23 cellular contexts compared by ENCODE assay signal in genomic region chr4:3391422-3391821, GRCh38. TPM values are rescaled to one million over a fixed set of nuclear protein-coding genes. Genes with fewer than 3 reads are reported as not detected.
DNase-seq lines count a peak whose midpoint lies in the region; ATAC-seq and TF ChIP-seq lines count a peak whose summit lies in the region.
"Had no signal": no experiment of that assay in that cellular context is flagged by ENCODE, and none has a peak within 500 bp of the region (broad histone marks: within the 10 kb centered on the region; RNA-seq: fewer than 3 reads in every experiment).

No MANE protein-coding gene starts in this region.

- no peak for TF ChIP-seq CTCF in left ventricle myocardium inferior (IDR thresholded peaks at IDR 0.05; ENCODE audit: borderline replicate concordance)
- TF ChIP-seq CTCF in OCI-LY3 (IDR thresholded peaks at IDR 0.05; ENCODE audit: low read depth, low read length) = no peak
- TF ChIP-seq CTCF in neural progenitor cell (IDR thresholded peaks at IDR 0.05) = no peak

- H3K4me3 ChIP-seq in left ventricle myocardium inferior = no peak overlapping the region
- peak overlapping the region; percentile 80 for H3K4me3 ChIP-seq in OCI-LY3 (ENCODE audit: low read length)
- H3K4me3 ChIP-seq in neural progenitor cell = no peak overlapping the region

- no peaks in the 10 kb centered on the region for H3K27me3 ChIP-seq in left ventricle myocardium inferior (ENCODE audit: low read depth)
- no peaks in the 10 kb centered on the region for H3K27me3 ChIP-seq in OCI-LY3 (ENCODE audit: low read depth, low read length)
- no peaks in the 10 kb centered on the region for H3K27me3 ChIP-seq in neural progenitor cell

- H3K79me2 ChIP-seq in OCI-LY3 (ENCODE audit: low read length) = peaks cover 64% of the 10 kb centered on the region
- no peaks in the 10 kb centered on the region for H3K79me2 ChIP-seq in neural progenitor cell (ENCODE audit: low read depth)

- H3K27me3 Mint-ChIP-seq in neural progenitor cell (ENCODE audit: insufficient read depth, low read depth) = peaks cover 7% of the 10 kb centered on the region

- H3K4me1 Mint-ChIP-seq in neural progenitor cell = peaks cover 56% of the 10 kb centered on the region
- H3K4me1 Mint-ChIP-seq: CD8-positive, alpha-beta memory T cell had no signal

- H3K9me3 ChIP-seq in left ventricle myocardium inferior (replicated peaks) (peaks cover 7% of the 10 kb centered on the region), OCI-LY3 (ENCODE audit: insufficient read depth, low read length) (no peaks in the 10 kb centered on the region), neural progenitor cell (ENCODE audit: low read depth) (no peaks in the 10 kb centered on the region)
- H3K9me3 ChIP-seq: SK-N-SH had no signal

- H3K36me3 Mint-ChIP-seq in neural progenitor cell = peaks cover 7% of the 10 kb centered on the region
- H3K36me3 Mint-ChIP-seq: CD8-positive, alpha-beta memory T cell had no signal

- ATAC-seq in Right ventricle myocardium inferior (no peak), HG03432 (IDR thresholded peaks at IDR 0.05; ENCODE audit: unreplicated experiment) (no peak)

- no peak overlapping the region for H3K27ac ChIP-seq in left ventricle myocardium inferior (replicated peaks)
- peak overlapping the region; percentile 97 for H3K27ac ChIP-seq in OCI-LY3 (ENCODE audit: low read length)
- H3K27ac ChIP-seq in neural progenitor cell = no peak overlapping the region
- H3K27ac ChIP-seq: 22Rv1, C4-2B had no signal

- H3K36me3 ChIP-seq in left ventricle myocardium inferior (no peaks in the 10 kb centered on the region), OCI-LY3 (replicated peaks; ENCODE audit: low read depth, low read length) (peaks cover 18% of the 10 kb centered on the region), neural progenitor cell (no peaks in the 10 kb centered on the region)

- intact Hi-C loops in Right ventricle myocardium inferior (cut with DNase I) = no loop called here
- intact Hi-C loops in left ventricle myocardium inferior (cut with micrococcal nuclease) = no loop called here

- peaks cover 11% of the 10 kb centered on the region for H3F3A ChIP-seq in neural progenitor cell (ENCODE audit: low read depth)

- H3K27ac Mint-ChIP-seq in neural progenitor cell = no peak overlapping the region

- no peaks in the 10 kb centered on the region for H3K9me3 Mint-ChIP-seq in neural progenitor cell

- peak; percentile 7 for DNase-seq in Right ventricle myocardium inferior (ENCODE audit: missing footprints)
- DNase-seq in left ventricle myocardium inferior = no peak
- DNase-seq in glomerular visceral epithelial cell (ENCODE audit: extremely low spot score) = peak; percentile 66
- no peak for DNase-seq in neural progenitor cell (ENCODE audit: low spot score)
- no peak for DNase-seq in NAMALWA (ENCODE audit: low spot score)
- DNase-seq in stimulated activated CD4-positive, alpha-beta T cell treated with anti-CD3 and anti-CD28 coated beads, Interleukin-12 subunit alpha, Interleukin-12 subunit beta, amount 100 ng/mL, for 4 hours = no peak
- DNase-seq: Calu3; CD8-positive, alpha-beta memory T cell; EL; GF-D8; KG1; NCI-H1105; NCI-H2081 treated with DMSO at 0.1 percent for 48 hours; NCI-H2171 treated with DMSO at 0.1 percent for 48 hours; NCI-H524 treated with DMSO at 0.1 percent for 48 hours; OCI-M1; SHP77; SK-N-SH had no signal

- H3K4me1 ChIP-seq in left ventricle myocardium inferior = peaks cover 27% of the 10 kb centered on the region
- peaks cover 57% of the 10 kb centered on the region for H3K4me1 ChIP-seq in OCI-LY3 (ENCODE audit: low read length)
- peaks cover 62% of the 10 kb centered on the region for H3K4me1 ChIP-seq in neural progenitor cell

- H3K4me3 Mint-ChIP-seq in neural progenitor cell = no peak overlapping the region
- H3K4me3 Mint-ChIP-seq: CD8-positive, alpha-beta memory T cell had no signal

- peak overlapping the region; percentile 97 for H3K4me2 ChIP-seq in OCI-LY3 (ENCODE audit: low read length)
- peak overlapping the region; percentile 59 for H3K4me2 ChIP-seq in neural progenitor cell
- H3K4me2 ChIP-seq: SK-N-SH had no signal

- peak overlapping the region; percentile 91 for H3K9ac ChIP-seq in OCI-LY3 (ENCODE audit: low read length)
- H3K9ac ChIP-seq in neural progenitor cell = peak overlapping the region; percentile 3
- H3K9ac ChIP-seq: SK-N-SH had no signal

- no peaks in the 10 kb centered on the region for H4K20me1 ChIP-seq in OCI-LY3 (ENCODE audit: insufficient read depth, low read length)
- H4K20me1 ChIP-seq in neural progenitor cell (ENCODE audit: low read depth) = peaks cover 56% of the 10 kb centered on the region

- H2AFZ ChIP-seq in OCI-LY3 (ENCODE audit: low read depth, low read length) = no peak overlapping the region
- H2AFZ ChIP-seq in neural progenitor cell (replicated peaks) = no peak overlapping the region

RNA-seq across cellular contexts. Expression of gene HGFAC, which starts 50.3 kb away (rescaled TPM):
- total RNA-seq in Right ventricle myocardium inferior (1.5 TPM), left ventricle myocardium inferior (0.80 TPM), neural progenitor cell (ENCODE audit: low replicate concordance) (not detected in 2 replicates)
- total RNA-seq: Calu3; CD8-positive, alpha-beta memory T cell; HT1080 had no signal

Comparison
In these comparisons a context has a peak if more than half of its experiments do, and no peak if none do; other contexts are left out.
1. DNase-seq: peak in Right ventricle myocardium inferior (single experiment) and glomerular visceral epithelial cell (single experiment); none in left ventricle myocardium inferior (single experiment), neural progenitor cell (single experiment), NAMALWA (single experiment) and stimulated activated CD4-positive, alpha-beta T cell treated with anti-CD3 and anti-CD28 coated beads, Interleukin-12 subunit alpha, Interleukin-12 subunit beta, amount 100 ng/mL, for 4 hours (single experiment).